3 cellular contexts compared by ENCODE assay signal in the genomic region with DNA sequence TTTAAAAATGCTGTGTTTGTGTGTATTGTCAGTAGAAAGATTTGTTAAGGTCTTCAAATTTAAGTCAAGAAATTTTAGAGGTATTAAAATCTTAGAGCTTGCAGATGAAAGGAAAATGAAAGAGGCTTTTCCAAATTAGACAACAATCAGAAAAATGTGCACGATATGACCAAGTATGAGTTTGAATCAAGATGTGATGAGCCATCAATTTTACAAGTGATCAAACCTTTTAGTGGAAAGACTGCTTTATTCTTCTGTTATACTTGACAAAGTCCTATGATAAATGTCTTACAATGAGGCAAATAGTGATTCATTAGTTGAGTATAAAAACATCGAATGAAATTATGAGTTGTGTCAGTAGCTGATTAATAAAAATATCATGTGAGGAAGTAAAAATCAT.
A peak's percentile ranks its signal among the peaks of the same experiment; 100 is the strongest.
TF ChIP-seq lines count a peak whose summit lies in the region.

No MANE protein-coding gene starts in this region.

TF ChIP-seq in HepG2, 621 proteins besides CTCF, POLR2A, EP300 and RAD21 (continues in another document):
- TF ChIP-seq ZNF546 (CRISPR knock-in tag; conservative IDR thresholded peaks at IDR 0.05) (no peak), PLRG1 (conservative IDR thresholded peaks at IDR 0.05) (no peak)
- TF ChIP-seq, protein P1, sequence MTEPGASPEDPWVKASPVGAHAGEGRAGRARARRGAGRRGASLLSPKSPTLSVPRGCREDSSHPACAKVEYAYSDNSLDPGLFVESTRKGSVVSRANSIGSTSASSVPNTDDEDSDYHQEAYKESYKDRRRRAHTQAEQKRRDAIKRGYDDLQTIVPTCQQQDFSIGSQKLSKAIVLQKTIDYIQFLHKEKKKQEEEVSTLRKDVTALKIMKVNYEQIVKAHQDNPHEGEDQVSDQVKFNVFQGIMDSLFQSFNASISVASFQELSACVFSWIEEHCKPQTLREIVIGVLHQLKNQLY (CRISPR knock-in tag; IDR thresholded peaks at IDR 0.05) = no peak
- TF ChIP-seq, protein P2, sequence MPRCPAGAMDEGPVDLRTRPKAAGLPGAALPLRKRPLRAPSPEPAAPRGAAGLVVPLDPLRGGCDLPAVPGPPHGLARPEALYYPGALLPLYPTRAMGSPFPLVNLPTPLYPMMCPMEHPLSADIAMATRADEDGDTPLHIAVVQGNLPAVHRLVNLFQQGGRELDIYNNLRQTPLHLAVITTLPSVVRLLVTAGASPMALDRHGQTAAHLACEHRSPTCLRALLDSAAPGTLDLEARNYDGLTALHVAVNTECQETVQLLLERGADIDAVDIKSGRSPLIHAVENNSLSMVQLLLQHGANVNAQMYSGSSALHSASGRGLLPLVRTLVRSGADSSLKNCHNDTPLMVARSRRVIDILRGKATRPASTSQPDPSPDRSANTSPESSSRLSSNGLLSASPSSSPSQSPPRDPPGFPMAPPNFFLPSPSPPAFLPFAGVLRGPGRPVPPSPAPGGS (CRISPR knock-in tag; IDR thresholded peaks at IDR 0.05) = no peak
- TF ChIP-seq, protein P3, sequence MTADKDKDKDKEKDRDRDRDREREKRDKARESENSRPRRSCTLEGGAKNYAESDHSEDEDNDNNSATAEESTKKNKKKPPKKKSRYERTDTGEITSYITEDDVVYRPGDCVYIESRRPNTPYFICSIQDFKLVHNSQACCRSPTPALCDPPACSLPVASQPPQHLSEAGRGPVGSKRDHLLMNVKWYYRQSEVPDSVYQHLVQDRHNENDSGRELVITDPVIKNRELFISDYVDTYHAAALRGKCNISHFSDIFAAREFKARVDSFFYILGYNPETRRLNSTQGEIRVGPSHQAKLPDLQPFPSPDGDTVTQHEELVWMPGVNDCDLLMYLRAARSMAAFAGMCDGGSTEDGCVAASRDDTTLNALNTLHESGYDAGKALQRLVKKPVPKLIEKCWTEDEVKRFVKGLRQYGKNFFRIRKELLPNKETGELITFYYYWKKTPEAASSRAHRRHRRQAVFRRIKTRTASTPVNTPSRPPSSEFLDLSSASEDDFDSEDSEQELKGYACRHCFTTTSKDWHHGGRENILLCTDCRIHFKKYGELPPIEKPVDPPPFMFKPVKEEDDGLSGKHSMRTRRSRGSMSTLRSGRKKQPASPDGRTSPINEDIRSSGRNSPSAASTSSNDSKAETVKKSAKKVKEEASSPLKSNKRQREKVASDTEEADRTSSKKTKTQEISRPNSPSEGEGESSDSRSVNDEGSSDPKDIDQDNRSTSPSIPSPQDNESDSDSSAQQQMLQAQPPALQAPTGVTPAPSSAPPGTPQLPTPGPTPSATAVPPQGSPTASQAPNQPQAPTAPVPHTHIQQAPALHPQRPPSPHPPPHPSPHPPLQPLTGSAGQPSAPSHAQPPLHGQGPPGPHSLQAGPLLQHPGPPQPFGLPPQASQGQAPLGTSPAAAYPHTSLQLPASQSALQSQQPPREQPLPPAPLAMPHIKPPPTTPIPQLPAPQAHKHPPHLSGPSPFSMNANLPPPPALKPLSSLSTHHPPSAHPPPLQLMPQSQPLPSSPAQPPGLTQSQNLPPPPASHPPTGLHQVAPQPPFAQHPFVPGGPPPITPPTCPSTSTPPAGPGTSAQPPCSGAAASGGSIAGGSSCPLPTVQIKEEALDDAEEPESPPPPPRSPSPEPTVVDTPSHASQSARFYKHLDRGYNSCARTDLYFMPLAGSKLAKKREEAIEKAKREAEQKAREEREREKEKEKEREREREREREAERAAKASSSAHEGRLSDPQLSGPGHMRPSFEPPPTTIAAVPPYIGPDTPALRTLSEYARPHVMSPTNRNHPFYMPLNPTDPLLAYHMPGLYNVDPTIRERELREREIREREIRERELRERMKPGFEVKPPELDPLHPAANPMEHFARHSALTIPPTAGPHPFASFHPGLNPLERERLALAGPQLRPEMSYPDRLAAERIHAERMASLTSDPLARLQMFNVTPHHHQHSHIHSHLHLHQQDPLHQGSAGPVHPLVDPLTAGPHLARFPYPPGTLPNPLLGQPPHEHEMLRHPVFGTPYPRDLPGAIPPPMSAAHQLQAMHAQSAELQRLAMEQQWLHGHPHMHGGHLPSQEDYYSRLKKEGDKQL (CRISPR knock-in tag; IDR thresholded peaks at IDR 0.05; ENCODE audit: low read depth) = no peak

TF ChIP-seq in A549, 52 proteins besides CTCF, POLR2A, EP300 and RAD21:
- TF ChIP-seq MAFK (IDR thresholded peaks at IDR 0.05; ENCODE audit: partially characterized antibody) (peak; percentile 67), HOXB13 (CRISPR knock-in tag; IDR thresholded peaks at IDR 0.05; ENCODE audit: low read depth) (no peak)

TF ChIP-seq in K562, 482 proteins besides CTCF, POLR2A, EP300 and RAD21:
- no peak for TF ChIP-seq ZNF766 (CRISPR knock-in tag; conservative IDR thresholded peaks at IDR 0.05)
- TF ChIP-seq ZNF316 (IDR thresholded peaks at IDR 0.05) = peak; percentile 19; the same call in 1 of the 2 replicates
